ENCODE assay signal across 1 cellular context in genomic region chr6:3139090-3139903, GRCh38.
A peak's percentile ranks its signal among the peaks of the same experiment; 100 is the strongest.
TF ChIP-seq lines count a peak whose summit lies in the region.

No MANE protein-coding gene starts in this region.

TF ChIP-seq in IMR-90, 13 proteins besides CTCF, POLR2A, EP300 and RAD21:
- TF ChIP-seq, protein P1, sequence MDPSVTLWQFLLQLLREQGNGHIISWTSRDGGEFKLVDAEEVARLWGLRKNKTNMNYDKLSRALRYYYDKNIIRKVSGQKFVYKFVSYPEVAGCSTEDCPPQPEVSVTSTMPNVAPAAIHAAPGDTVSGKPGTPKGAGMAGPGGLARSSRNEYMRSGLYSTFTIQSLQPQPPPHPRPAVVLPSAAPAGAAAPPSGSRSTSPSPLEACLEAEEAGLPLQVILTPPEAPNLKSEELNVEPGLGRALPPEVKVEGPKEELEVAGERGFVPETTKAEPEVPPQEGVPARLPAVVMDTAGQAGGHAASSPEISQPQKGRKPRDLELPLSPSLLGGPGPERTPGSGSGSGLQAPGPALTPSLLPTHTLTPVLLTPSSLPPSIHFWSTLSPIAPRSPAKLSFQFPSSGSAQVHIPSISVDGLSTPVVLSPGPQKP (IDR thresholded peaks at IDR 0.05; ENCODE audit: borderline replicate concordance, low read depth, low read length): no peak
- TF ChIP-seq MXI1 (IDR thresholded peaks at IDR 0.05; ENCODE audit: borderline replicate concordance, low read depth, low read length): no peak
- peak; percentile 33; the same call in 1 of the 2 replicates for TF ChIP-seq FOS (IDR thresholded peaks at IDR 0.05; ENCODE audit: low read depth, low read length)
- peak; percentile 92 for TF ChIP-seq BHLHE40 (IDR thresholded peaks at IDR 0.05; ENCODE audit: low read depth, low read length)
- TF ChIP-seq CHD1 (IDR thresholded peaks at IDR 0.05; ENCODE audit: low read depth, low read length): no peak
- peak; percentile 71 for TF ChIP-seq MAFK (IDR thresholded peaks at IDR 0.05; ENCODE audit: low read depth, low read length)
- no peak for TF ChIP-seq CEBPB (IDR thresholded peaks at IDR 0.05; ENCODE audit: low read depth, low read length)
- peak; percentile 96 for TF ChIP-seq USF2 (IDR thresholded peaks at IDR 0.05; ENCODE audit: low read depth, low read length)
